Comparison of ENCODE assay signal across 1 cellular context in genomic region chr6:89680150-89680549, GRCh38.
A peak's percentile ranks its signal among the peaks of the same experiment; 100 is the strongest.
TF ChIP-seq lines count a peak whose summit lies in the region.

No MANE protein-coding gene starts in this region.

TF ChIP-seq in HepG2, 621 proteins besides CTCF, POLR2A, EP300 and RAD21:
- TF ChIP-seq NCOA1 (CRISPR knock-in tag; IDR thresholded peaks at IDR 0.05) (no peak), LCORL (IDR thresholded peaks at IDR 0.05) (peak; percentile 86), LCORL (CRISPR knock-in tag; IDR thresholded peaks at IDR 0.05) (no peak), TAF1 (CRISPR knock-in tag; IDR thresholded peaks at IDR 0.05) (no peak), NRL (CRISPR knock-in tag; IDR thresholded peaks at IDR 0.05; ENCODE audit: borderline replicate concordance) (no peak), POLR2AphosphoS5 (IDR thresholded peaks at IDR 0.05; ENCODE audit: low read depth, low read length) (no peak)
